ENCODE assay signal across 8 cellular contexts in the genomic region with DNA sequence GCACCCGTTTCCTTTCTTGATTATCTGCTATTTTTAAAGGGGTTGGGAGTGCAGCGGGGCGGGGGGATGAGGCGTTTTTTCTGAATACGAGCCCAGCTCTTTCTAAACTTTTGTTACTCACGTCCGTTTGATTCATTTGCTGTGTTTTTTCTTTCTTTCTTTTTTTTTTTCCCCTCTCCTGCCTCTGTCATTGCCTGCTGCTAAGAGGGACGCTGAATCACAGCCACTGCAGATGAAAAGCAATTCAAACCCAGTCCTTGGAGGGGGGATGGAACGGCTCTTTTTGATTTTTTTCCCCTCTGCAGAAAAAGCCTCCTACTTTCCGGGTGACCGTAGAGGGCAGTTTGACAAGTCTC. TPM values are rescaled to one million over a fixed set of nuclear protein-coding genes. Genes with fewer than 3 reads are reported as not detected.
DNase-seq lines count a peak whose midpoint lies in the region; ATAC-seq and TF ChIP-seq lines count a peak whose summit lies in the region.

No MANE protein-coding gene starts in this region.

- no peaks in the 10 kb centered on the region for H3K9me3 Mint-ChIP-seq in T-cell

- no peak for TF ChIP-seq CTCF in AG04450 (IDR thresholded peaks at IDR 0.05; ENCODE audit: low read depth, low read length)

- no peaks in the 10 kb centered on the region for H3K36me3 Mint-ChIP-seq in T-cell

- H2AFZ ChIP-seq in neuron (ENCODE audit: low read depth, low read length): peak overlapping the region; percentile 99

- peak overlapping the region; percentile 93 for H3K27ac ChIP-seq in AG04450 (ENCODE audit: low read depth, low read length)

- POLR2A ChIA-PET in AG04450 (lab: Yijun Ruan, JAX): interaction anchor here (0.6 to 1.2 kb wide), 6 partner anchors 83 to 571 kb away, joined by 3 to 6 read pairs (median 3); no protein-coding TSS in a partner anchor
- POLR2A ChIA-PET in T-cell (lab: Charles Lee): no interaction called here

- H3K36me3 ChIP-seq in neuron (ENCODE audit: insufficient read depth, low read length): peaks cover 3% of the 10 kb centered on the region

- ATAC-seq in GM21786 (IDR thresholded peaks at IDR 0.05; ENCODE audit: unreplicated experiment) (peak; percentile 6), T-cell (replicated peaks in 1 of 4) (peak in 2 of 4 experiments; percentile 6 to 23), HG03565 (IDR thresholded peaks at IDR 0.05; ENCODE audit: unreplicated experiment) (no peak), GM21526 (IDR thresholded peaks at IDR 0.05; ENCODE audit: low FRiP score, unreplicated experiment) (no peak)

- H3K4me1 Mint-ChIP-seq in T-cell: peaks cover 17 to 19% (median 19%) of the 10 kb centered on the region in 3 donors

- peak overlapping the region; percentile 68 for H3K4me3 ChIP-seq in AG04450 (ENCODE audit: low read depth, low read length)
- peak overlapping the region; percentile 97 for H3K4me3 ChIP-seq in neuron (ENCODE audit: low read length)

- H3K27me3 ChIP-seq in AG04450 (ENCODE audit: control insufficient read depth, insufficient read depth, low read length) (no peaks in the 10 kb centered on the region), neuron (ENCODE audit: insufficient read depth, low read length) (no peaks in the 10 kb centered on the region)

- DNase-seq in AG04450 (ENCODE audit: low read depth, low spot score) (peak; percentile 16), T-cell (no peak), fibroblast of gingiva (ENCODE audit: low read depth) (peak; percentile 77), NCI-H526 treated with DMSO at 0.1 percent for 48 hours (lab: John Stamatoyannopoulos, UW) (no peak)

- H3K27ac Mint-ChIP-seq in T-cell: no peak overlapping the region

- H3K9me3 ChIP-seq in AG04450 (ENCODE audit: control insufficient read depth, insufficient read depth, low read length): no peaks in the 10 kb centered on the region
- H3K9me3 ChIP-seq in neuron (ENCODE audit: low read length): peaks cover 2% of the 10 kb centered on the region

- H3K4me3 Mint-ChIP-seq in T-cell: peak overlapping the region; percentile 24 to 63 (median 49)

- CTCF ChIA-PET in AG04450 (lab: Charles Lee): interaction anchor here (0.6 to 1.7 kb wide), 3 partner anchors 106 to 724 kb away, joined by 3 to 4 read pairs (median 3); no protein-coding TSS in a partner anchor
- CTCF ChIA-PET in T-cell (lab: Charles Lee): interaction anchor here in 1 of 2 donors (0.6 kb wide), 1 partner anchor 434 kb away, joined by 4 read pairs; no protein-coding TSS in a partner anchor

- peaks cover 18% of the 10 kb centered on the region for H3K4me1 ChIP-seq in neuron (ENCODE audit: insufficient read depth, low read length)

- peaks cover 30 to 61% of the 10 kb centered on the region in 2 donors for H3K27me3 Mint-ChIP-seq in T-cell

RNA-seq across cellular contexts. Expression of gene RASSF8, which starts 0.6 kb away (rescaled TPM):
- polyA plus RNA-seq in AG04450 (2011; rRNA removed): 22.0 and 25.5 TPM in 2 replicates
- polyA minus RNA-seq in AG04450 (2011; rRNA and poly(A)+ RNA removed): 62.9 and 78.3 TPM in 2 replicates
- total RNA-seq in T-cell: under 1 TPM in 4 of 5 donors, not detected in 1; 0.50 to 0.98 (median 0.73) TPM

Comparison
In these comparisons a context has a peak if more than half of its experiments do, and no peak if none do; other contexts are left out.
1. DNase-seq: peak in AG04450 (single experiment) and fibroblast of gingiva (single experiment); none in T-cell (0 of 34) and NCI-H526 treated with DMSO at 0.1 percent for 48 hours (single experiment).